ENCODE assay signal across 8 cellular contexts in genomic region chrX:46447384-46447783, GRCh38.
DNase-seq lines count a peak whose midpoint lies in the region; ATAC-seq and TF ChIP-seq lines count a peak whose summit lies in the region.

No MANE protein-coding gene starts in this region.

- H3K27me3 ChIP-seq in thoracic aorta (replicated peaks; ENCODE audit: insufficient read depth), result no peaks in the 10 kb centered on the region

- in situ Hi-C loops in Caki2 (cut with HindIII; ENCODE audit: low pct_unique_long_range_greater_than_20kb, low sequenced_read_pairs) (no loop called here), GM13976 (cut with MboI; ENCODE audit: low sequenced_read_pairs, unreplicated experiment) (no loop called here)

- no peaks in the 10 kb centered on the region for H3K27me3 Mint-ChIP-seq in activated naive CD8-positive, alpha-beta T cell treated with anti-CD3 and anti-CD28 coated beads, Interleukin-2, amount 50 U/mL, for 24 hours

- H3K27ac ChIP-seq in thoracic aorta, result peak overlapping the region; percentile 78 to 79

- no peaks in the 10 kb centered on the region for H3K36me3 ChIP-seq in thoracic aorta

- H3K4me1 Mint-ChIP-seq in activated naive CD8-positive, alpha-beta T cell treated with anti-CD3 and anti-CD28 coated beads, Interleukin-2, amount 50 U/mL, for 24 hours, result peaks cover 25% of the 10 kb centered on the region

- H3K4me3 Mint-ChIP-seq in activated naive CD8-positive, alpha-beta T cell treated with anti-CD3 and anti-CD28 coated beads, Interleukin-2, amount 50 U/mL, for 24 hours, result peak overlapping the region; percentile 83

- peaks cover 13% of the 10 kb centered on the region for H3K36me3 Mint-ChIP-seq in activated naive CD8-positive, alpha-beta T cell treated with anti-CD3 and anti-CD28 coated beads, Interleukin-2, amount 50 U/mL, for 24 hours (ENCODE audit: low read depth)

- TF ChIP-seq CTCF in thoracic aorta (IDR thresholded peaks at IDR 0.05), result no peak
- TF ChIP-seq CTCF in GM13976 (IDR thresholded peaks at IDR 0.05; ENCODE audit: borderline replicate concordance, control extremely low read depth, extremely low read depth, insufficient read depth, missing control alignments), result no peak

- no peaks in the 10 kb centered on the region for H3K9me3 ChIP-seq in thoracic aorta

- peak overlapping the region; percentile 86 for H3K4me3 ChIP-seq in thoracic aorta

- ATAC-seq in HG02981 (IDR thresholded peaks at IDR 0.05; ENCODE audit: unreplicated experiment), result peak; percentile 34
- ATAC-seq in activated naive CD8-positive, alpha-beta T cell treated with anti-CD3 and anti-CD28 coated beads, Interleukin-2, amount 50 U/mL, for 24 hours, result peak; percentile 25
- peak; percentile 26 for ATAC-seq in left colon
- ATAC-seq in thoracic aorta (ENCODE audit: insufficient number of reproducible peaks, low FRiP score, low read depth), result no peak

- peaks cover 0 to 10% of the 10 kb centered on the region in 2 donors for H3K4me1 ChIP-seq in thoracic aorta (ENCODE audit: control insufficient read depth in 1 of 2, low read depth in 2 of 2)

- H3K27ac Mint-ChIP-seq in activated naive CD8-positive, alpha-beta T cell treated with anti-CD3 and anti-CD28 coated beads, Interleukin-2, amount 50 U/mL, for 24 hours, result peak overlapping the region; percentile 84

- DNase-seq in Caki2 (ENCODE audit: low read depth), result peak; percentile 4
- DNase-seq in activated naive CD8-positive, alpha-beta T cell treated with anti-CD3 and anti-CD28 coated beads, Interleukin-2, amount 50 U/mL, for 24 hours, result no peak
- no peak for DNase-seq in left colon
- DNase-seq in thoracic aorta (ENCODE audit: low spot score), result peak; percentile 2
- DNase-seq in GM13976 (ENCODE audit: low spot score), result no peak
- DNase-seq in posterior cingulate gyrus, result no peak
- DNase-seq in activated CD4-positive, alpha-beta T cell treated with anti-CD3 and anti-CD28 coated beads for 1 hour, result no peak

- intact Hi-C loops in left colon (cut with DNase I, micrococcal nuclease) (no loop called here), posterior cingulate gyrus (cut with DNase I) (no loop called here)

- H3K9me3 Mint-ChIP-seq in activated naive CD8-positive, alpha-beta T cell treated with anti-CD3 and anti-CD28 coated beads, Interleukin-2, amount 50 U/mL, for 24 hours, result no peaks in the 10 kb centered on the region

Comparison
In these comparisons a context has a peak if more than half of its experiments do, and no peak if none do; other contexts are left out.
1. DNase-seq: peak in Caki2 (single experiment) and thoracic aorta (single experiment); none in activated naive CD8-positive, alpha-beta T cell treated with anti-CD3 and anti-CD28 coated beads, Interleukin-2, amount 50 U/mL, for 24 hours (single experiment), left colon (0 of 2), GM13976 (single experiment), posterior cingulate gyrus (0 of 10) and activated CD4-positive, alpha-beta T cell treated with anti-CD3 and anti-CD28 coated beads for 1 hour (single experiment).